1 cellular context compared by ENCODE assay signal in the genomic region with DNA sequence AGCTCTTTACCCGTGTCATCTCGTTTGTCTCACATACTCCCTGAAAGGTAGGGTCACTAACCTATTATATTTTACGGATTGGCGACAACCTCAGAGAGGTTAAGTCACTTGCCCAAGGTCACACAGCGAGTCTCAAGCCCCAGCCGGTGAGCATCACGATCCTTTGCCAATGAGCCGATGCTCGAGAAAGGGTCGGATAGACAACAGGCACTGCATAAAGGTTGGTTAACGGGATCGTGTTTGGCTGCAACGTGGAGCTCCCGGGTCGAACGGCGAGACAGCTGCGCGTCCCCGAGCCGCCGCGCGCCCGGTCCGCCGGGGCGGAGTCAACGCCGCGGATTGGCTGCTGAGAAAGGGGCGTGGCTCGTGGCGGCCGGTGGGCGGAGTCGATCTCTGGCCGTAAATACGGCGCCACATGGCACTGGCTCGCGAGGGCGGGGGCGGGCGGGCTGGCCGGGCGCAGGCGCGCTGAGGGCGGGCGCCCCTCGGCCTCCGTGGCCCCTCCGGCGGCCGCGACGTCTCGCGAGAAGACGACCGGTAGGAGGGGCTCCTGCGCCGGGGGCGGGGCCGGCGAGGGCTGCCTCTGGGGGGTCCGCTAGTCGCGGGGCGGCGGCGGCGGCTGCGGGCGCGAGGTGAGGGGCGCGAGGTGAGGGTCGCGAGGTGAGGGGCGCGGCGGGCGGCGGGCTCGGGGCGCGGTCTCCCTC.
A peak's percentile ranks its signal among the peaks of the same experiment; 100 is the strongest.
TF ChIP-seq lines count a peak whose summit lies in the region.

Gene CHST12 (plus strand): TSS at position 598 of the 704 bp plus-strand sequence. CDS start 29,029 bp downstream, outside the sequence.

TF ChIP-seq in HepG2, 621 proteins besides CTCF, POLR2A, EP300 and RAD21 (continued from another document and continues in another):
- TF ChIP-seq, protein P1, sequence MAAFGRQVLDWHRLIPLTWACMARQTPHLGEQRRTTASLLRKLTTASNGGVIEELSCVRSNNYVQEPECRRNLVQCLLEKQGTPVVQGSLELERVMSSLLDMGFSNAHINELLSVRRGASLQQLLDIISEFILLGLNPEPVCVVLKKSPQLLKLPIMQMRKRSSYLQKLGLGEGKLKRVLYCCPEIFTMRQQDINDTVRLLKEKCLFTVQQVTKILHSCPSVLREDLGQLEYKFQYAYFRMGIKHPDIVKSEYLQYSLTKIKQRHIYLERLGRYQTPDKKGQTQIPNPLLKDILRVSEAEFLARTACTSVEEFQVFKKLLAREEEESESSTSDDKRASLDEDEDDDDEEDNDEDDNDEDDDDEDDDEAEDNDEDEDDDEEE (CRISPR knock-in tag; IDR thresholded peaks at IDR 0.05): no peak
- TF ChIP-seq EEA1 (CRISPR knock-in tag; IDR thresholded peaks at IDR 0.05; ENCODE audit: borderline replicate concordance) (no peak), ZNF557 (CRISPR knock-in tag; IDR thresholded peaks at IDR 0.05) (no peak), DZIP1 (CRISPR knock-in tag; IDR thresholded peaks at IDR 0.05) (0 out of 2 replicates have a peak, but pooled peaks have one; percentile 75), UBTF (CRISPR knock-in tag; IDR thresholded peaks at IDR 0.05) (no peak), TIGD3 (CRISPR knock-in tag; IDR thresholded peaks at IDR 0.05; ENCODE audit: borderline replicate concordance) (no peak), ZSCAN31 (CRISPR knock-in tag; IDR thresholded peaks at IDR 0.05; ENCODE audit: low read depth) (peak; percentile 29; the same call in 1 of the 2 replicates), NPAS2 (CRISPR knock-in tag; IDR thresholded peaks at IDR 0.05; ENCODE audit: borderline replicate concordance) (no peak), MEIS2 (CRISPR knock-in tag; IDR thresholded peaks at IDR 0.05) (no peak), CENPX (CRISPR knock-in tag; IDR thresholded peaks at IDR 0.05) (no peak), SIN3B (IDR thresholded peaks at IDR 0.05; ENCODE audit: low read length) (no peak), SALL1 (CRISPR knock-in tag; IDR thresholded peaks at IDR 0.05) (no peak), ZNF414 (CRISPR knock-in tag; IDR thresholded peaks at IDR 0.05) (peak; percentile 65; the same call in 1 of the 2 replicates), ZSCAN21 (CRISPR knock-in tag; IDR thresholded peaks at IDR 0.05; ENCODE audit: borderline replicate concordance) (no peak), NCOA2 (CRISPR knock-in tag; IDR thresholded peaks at IDR 0.05) (no peak), ZNF768 (CRISPR knock-in tag; IDR thresholded peaks at IDR 0.05) (peak; percentile 100), NR2F2 (IDR thresholded peaks at IDR 0.05; ENCODE audit: borderline replicate concordance, low read depth) (no peak; the same call in 1 of the 2 replicates), AGO1 (IDR thresholded peaks at IDR 0.05; ENCODE audit: low read depth, low read length, poor library complexity, severe bottlenecking) (no peak), FOXJ3 (CRISPR knock-in tag; IDR thresholded peaks at IDR 0.05; ENCODE audit: borderline replicate concordance) (no peak)
- TF ChIP-seq, protein P2, sequence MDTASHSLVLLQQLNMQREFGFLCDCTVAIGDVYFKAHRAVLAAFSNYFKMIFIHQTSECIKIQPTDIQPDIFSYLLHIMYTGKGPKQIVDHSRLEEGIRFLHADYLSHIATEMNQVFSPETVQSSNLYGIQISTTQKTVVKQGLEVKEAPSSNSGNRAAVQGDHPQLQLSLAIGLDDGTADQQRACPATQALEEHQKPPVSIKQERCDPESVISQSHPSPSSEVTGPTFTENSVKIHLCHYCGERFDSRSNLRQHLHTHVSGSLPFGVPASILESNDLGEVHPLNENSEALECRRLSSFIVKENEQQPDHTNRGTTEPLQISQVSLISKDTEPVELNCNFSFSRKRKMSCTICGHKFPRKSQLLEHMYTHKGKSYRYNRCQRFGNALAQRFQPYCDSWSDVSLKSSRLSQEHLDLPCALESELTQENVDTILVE (CRISPR knock-in tag; IDR thresholded peaks at IDR 0.05): no peak
- TF ChIP-seq, protein P3, sequence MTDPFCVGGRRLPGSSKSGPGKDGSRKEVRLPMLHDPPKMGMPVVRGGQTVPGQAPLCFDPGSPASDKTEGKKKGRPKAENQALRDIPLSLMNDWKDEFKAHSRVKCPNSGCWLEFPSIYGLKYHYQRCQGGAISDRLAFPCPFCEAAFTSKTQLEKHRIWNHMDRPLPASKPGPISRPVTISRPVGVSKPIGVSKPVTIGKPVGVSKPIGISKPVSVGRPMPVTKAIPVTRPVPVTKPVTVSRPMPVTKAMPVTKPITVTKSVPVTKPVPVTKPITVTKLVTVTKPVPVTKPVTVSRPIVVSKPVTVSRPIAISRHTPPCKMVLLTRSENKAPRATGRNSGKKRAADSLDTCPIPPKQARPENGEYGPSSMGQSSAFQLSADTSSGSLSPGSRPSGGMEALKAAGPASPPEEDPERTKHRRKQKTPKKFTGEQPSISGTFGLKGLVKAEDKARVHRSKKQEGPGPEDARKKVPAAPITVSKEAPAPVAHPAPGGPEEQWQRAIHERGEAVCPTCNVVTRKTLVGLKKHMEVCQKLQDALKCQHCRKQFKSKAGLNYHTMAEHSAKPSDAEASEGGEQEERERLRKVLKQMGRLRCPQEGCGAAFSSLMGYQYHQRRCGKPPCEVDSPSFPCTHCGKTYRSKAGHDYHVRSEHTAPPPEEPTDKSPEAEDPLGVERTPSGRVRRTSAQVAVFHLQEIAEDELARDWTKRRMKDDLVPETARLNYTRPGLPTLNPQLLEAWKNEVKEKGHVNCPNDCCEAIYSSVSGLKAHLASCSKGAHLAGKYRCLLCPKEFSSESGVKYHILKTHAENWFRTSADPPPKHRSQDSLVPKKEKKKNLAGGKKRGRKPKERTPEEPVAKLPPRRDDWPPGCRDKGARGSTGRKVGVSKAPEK (CRISPR knock-in tag; IDR thresholded peaks at IDR 0.05; ENCODE audit: borderline replicate concordance): no peak
- TF ChIP-seq, protein P4, sequence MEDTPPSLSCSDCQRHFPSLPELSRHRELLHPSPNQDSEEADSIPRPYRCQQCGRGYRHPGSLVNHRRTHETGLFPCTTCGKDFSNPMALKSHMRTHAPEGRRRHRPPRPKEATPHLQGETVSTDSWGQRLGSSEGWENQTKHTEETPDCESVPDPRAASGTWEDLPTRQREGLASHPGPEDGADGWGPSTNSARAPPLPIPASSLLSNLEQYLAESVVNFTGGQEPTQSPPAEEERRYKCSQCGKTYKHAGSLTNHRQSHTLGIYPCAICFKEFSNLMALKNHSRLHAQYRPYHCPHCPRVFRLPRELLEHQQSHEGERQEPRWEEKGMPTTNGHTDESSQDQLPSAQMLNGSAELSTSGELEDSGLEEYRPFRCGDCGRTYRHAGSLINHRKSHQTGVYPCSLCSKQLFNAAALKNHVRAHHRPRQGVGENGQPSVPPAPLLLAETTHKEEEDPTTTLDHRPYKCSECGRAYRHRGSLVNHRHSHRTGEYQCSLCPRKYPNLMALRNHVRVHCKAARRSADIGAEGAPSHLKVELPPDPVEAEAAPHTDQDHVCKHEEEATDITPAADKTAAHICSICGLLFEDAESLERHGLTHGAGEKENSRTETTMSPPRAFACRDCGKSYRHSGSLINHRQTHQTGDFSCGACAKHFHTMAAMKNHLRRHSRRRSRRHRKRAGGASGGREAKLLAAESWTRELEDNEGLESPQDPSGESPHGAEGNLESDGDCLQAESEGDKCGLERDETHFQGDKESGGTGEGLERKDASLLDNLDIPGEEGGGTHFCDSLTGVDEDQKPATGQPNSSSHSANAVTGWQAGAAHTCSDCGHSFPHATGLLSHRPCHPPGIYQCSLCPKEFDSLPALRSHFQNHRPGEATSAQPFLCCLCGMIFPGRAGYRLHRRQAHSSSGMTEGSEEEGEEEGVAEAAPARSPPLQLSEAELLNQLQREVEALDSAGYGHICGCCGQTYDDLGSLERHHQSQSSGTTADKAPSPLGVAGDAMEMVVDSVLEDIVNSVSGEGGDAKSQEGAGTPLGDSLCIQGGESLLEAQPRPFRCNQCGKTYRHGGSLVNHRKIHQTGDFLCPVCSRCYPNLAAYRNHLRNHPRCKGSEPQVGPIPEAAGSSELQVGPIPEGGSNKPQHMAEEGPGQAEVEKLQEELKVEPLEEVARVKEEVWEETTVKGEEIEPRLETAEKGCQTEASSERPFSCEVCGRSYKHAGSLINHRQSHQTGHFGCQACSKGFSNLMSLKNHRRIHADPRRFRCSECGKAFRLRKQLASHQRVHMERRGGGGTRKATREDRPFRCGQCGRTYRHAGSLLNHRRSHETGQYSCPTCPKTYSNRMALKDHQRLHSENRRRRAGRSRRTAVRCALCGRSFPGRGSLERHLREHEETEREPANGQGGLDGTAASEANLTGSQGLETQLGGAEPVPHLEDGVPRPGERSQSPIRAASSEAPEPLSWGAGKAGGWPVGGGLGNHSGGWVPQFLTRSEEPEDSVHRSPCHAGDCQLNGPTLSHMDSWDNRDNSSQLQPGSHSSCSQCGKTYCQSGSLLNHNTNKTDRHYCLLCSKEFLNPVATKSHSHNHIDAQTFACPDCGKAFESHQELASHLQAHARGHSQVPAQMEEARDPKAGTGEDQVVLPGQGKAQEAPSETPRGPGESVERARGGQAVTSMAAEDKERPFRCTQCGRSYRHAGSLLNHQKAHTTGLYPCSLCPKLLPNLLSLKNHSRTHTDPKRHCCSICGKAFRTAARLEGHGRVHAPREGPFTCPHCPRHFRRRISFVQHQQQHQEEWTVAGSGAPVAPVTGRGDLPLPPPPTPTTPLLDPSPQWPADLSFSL (CRISPR knock-in tag; IDR thresholded peaks at IDR 0.05): no peak
- TF ChIP-seq, protein P5, sequence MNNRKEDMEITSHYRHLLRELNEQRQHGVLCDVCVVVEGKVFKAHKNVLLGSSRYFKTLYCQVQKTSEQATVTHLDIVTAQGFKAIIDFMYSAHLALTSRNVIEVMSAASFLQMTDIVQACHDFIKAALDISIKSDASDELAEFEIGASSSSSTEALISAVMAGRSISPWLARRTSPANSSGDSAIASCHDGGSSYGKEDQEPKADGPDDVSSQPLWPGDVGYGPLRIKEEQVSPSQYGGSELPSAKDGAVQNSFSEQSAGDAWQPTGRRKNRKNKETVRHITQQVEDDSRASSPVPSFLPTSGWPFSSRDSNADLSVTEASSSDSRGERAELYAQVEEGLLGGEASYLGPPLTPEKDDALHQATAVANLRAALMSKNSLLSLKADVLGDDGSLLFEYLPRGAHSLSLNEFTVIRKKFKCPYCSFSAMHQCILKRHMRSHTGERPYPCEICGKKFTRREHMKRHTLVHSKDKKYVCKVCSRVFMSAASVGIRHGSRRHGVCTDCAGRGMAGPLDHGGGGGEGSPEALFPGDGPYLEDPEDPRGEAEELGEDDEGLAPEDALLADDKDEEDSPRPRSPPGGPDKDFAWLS (CRISPR knock-in tag; IDR thresholded peaks at IDR 0.05; ENCODE audit: borderline replicate concordance): no peak
- TF ChIP-seq, protein P6, sequence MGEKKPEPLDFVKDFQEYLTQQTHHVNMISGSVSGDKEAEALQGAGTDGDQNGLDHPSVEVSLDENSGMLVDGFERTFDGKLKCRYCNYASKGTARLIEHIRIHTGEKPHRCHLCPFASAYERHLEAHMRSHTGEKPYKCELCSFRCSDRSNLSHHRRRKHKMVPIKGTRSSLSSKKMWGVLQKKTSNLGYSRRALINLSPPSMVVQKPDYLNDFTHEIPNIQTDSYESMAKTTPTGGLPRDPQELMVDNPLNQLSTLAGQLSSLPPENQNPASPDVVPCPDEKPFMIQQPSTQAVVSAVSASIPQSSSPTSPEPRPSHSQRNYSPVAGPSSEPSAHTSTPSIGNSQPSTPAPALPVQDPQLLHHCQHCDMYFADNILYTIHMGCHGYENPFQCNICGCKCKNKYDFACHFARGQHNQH (CRISPR knock-in tag; IDR thresholded peaks at IDR 0.05): 0 out of 2 replicates have a peak, but pooled peaks have one; percentile 40
